ENCODE assay signal across 31 cellular contexts in genomic region chr7:20602306-20602705, GRCh38. TPM values are rescaled to one million over a fixed set of nuclear protein-coding genes. Genes with fewer than 3 reads are reported as not detected.
"Had no signal": no experiment of that assay in that cellular context is flagged by ENCODE, and none has a peak within 500 bp of the region (broad histone marks: within the 10 kb centered on the region; RNA-seq: fewer than 3 reads in every experiment).

No MANE protein-coding gene starts in this region.

- H3K4me3 ChIP-seq: gastrocnemius medialis, heart left ventricle, hepatocyte, left lung, mucosa of descending colon, neural progenitor cell, right lobe of liver, smooth muscle cell, testis, tibial nerve, upper lobe of left lung had no signal

- ATAC-seq: effector memory CD8-positive, alpha-beta T cell; gastrocnemius medialis; heart left ventricle; left lung; mucosa of descending colon; natural killer cell treated with Interleukin-12 subunit alpha and Interleukin-12 subunit beta and Interleukin-15 and Interleukin-18, amount 100 ng/mL, for 72 hours; right lobe of liver; stimulated activated naive CD8-positive, alpha-beta T cell treated with anti-CD3 and anti-CD28 coated beads, Interleukin-15, Interleukin-2, amounts not matched to agents 100 U/mL and 50 U/mL, for 24 hours had no signal

- DNase-seq: cortex of kidney; effector memory CD8-positive, alpha-beta T cell; foreskin fibroblast; gastrocnemius medialis; heart left ventricle; kidney; left lung; mesenchymal stem cell; mucosa of descending colon; naive B cell; right lobe of liver; stimulated activated CD4-positive, alpha-beta T cell treated with anti-CD3 and anti-CD28 coated beads, Interleukin-12 subunit alpha, Interleukin-12 subunit beta, amount 100 ng/mL, for 4 hours; stimulated activated CD4-positive, alpha-beta T cell treated with anti-CD3 and anti-CD28 coated beads, Interleukin-1b, Interleukin-23, amount 100 ng/mL, for 48 hours; stimulated activated CD4-positive, alpha-beta T cell treated with anti-CD3 and anti-CD28 coated beads, Interleukin-4, amount 100 ng/mL, for 1 hour; stimulated activated CD8-positive, alpha-beta memory T cell treated with anti-CD3 and anti-CD28 coated beads, Interleukin-4, amount 100 ng/mL, for 48 hours; stimulated activated naive CD8-positive, alpha-beta T cell treated with anti-CD3 and anti-CD28 coated beads, Interleukin-15, Interleukin-2, amounts not matched to agents 100 U/mL and 50 U/mL, for 24 hours; substantia nigra; testis; upper lobe of left lung had no signal

- H3K36me3 Mint-ChIP-seq: mesothelial cell of epicardium; naive B cell; natural killer cell treated with Interleukin-12 subunit alpha and Interleukin-12 subunit beta and Interleukin-15 and Interleukin-18, amount 100 ng/mL, for 72 hours; neural progenitor cell had no signal

- H2AFZ ChIP-seq: hepatocyte, parathyroid adenoma had no signal

- H3K9me3 Mint-ChIP-seq: effector memory CD8-positive, alpha-beta T cell; mesothelial cell of epicardium; natural killer cell treated with Interleukin-12 subunit alpha and Interleukin-12 subunit beta and Interleukin-15 and Interleukin-18, amount 100 ng/mL, for 72 hours had no signal

- H3K27me3 ChIP-seq: gastrocnemius medialis, hepatocyte, left lung, neural progenitor cell, right lobe of liver, testis, tibial nerve, upper lobe of left lung had no signal

- H3K4me3 Mint-ChIP-seq: effector memory CD8-positive, alpha-beta T cell; mesothelial cell of epicardium; naive B cell; natural killer cell treated with Interleukin-12 subunit alpha and Interleukin-12 subunit beta and Interleukin-15 and Interleukin-18, amount 100 ng/mL, for 72 hours; neural progenitor cell had no signal

- H3K9me3 ChIP-seq: gastrocnemius medialis, heart left ventricle, left lung, mucosa of descending colon, right lobe of liver, testis, tibial nerve, upper lobe of left lung had no signal

- H3K27ac Mint-ChIP-seq: effector memory CD8-positive, alpha-beta T cell; mesothelial cell of epicardium; natural killer cell treated with Interleukin-12 subunit alpha and Interleukin-12 subunit beta and Interleukin-15 and Interleukin-18, amount 100 ng/mL, for 72 hours; neural progenitor cell; progenitor cell of endocrine pancreas had no signal

- H3K36me3 ChIP-seq: gastrocnemius medialis, heart left ventricle, left lung, neural progenitor cell, right lobe of liver, tibial nerve, upper lobe of left lung had no signal

- H3K4me1 ChIP-seq: gastrocnemius medialis, heart left ventricle, parathyroid adenoma, right lobe of liver, upper lobe of left lung had no signal

- H3K79me2 ChIP-seq: hepatocyte, parathyroid adenoma had no signal

- H3K9ac ChIP-seq: neural progenitor cell, parathyroid adenoma had no signal

- H3K27ac ChIP-seq: gastrocnemius medialis, heart left ventricle, hepatocyte, left lung, neural progenitor cell, parathyroid adenoma, right lobe of liver, tibial nerve, upper lobe of left lung had no signal

- H3K4me2 ChIP-seq: hepatocyte, smooth muscle cell had no signal

RNA-seq across cellular contexts. Expression of gene ABCB5, which starts 13.2 kb away (rescaled TPM):
- total RNA-seq: dermis microvascular lymphatic vessel endothelial cell; glomerular endothelial cell; lung microvascular endothelial cell; natural killer cell treated with Interleukin-12 subunit alpha and Interleukin-12 subunit beta and Interleukin-15 and Interleukin-18, amount 100 ng/mL, for 72 hours; progenitor cell of endocrine pancreas; right lobe of liver; smooth muscle cell had no signal
- polyA plus RNA-seq: esophagus, heart left ventricle, hepatocyte, smooth muscle cell had no signal
